Comparison of ENCODE assay signal across 8 cellular contexts in the genomic region with DNA sequence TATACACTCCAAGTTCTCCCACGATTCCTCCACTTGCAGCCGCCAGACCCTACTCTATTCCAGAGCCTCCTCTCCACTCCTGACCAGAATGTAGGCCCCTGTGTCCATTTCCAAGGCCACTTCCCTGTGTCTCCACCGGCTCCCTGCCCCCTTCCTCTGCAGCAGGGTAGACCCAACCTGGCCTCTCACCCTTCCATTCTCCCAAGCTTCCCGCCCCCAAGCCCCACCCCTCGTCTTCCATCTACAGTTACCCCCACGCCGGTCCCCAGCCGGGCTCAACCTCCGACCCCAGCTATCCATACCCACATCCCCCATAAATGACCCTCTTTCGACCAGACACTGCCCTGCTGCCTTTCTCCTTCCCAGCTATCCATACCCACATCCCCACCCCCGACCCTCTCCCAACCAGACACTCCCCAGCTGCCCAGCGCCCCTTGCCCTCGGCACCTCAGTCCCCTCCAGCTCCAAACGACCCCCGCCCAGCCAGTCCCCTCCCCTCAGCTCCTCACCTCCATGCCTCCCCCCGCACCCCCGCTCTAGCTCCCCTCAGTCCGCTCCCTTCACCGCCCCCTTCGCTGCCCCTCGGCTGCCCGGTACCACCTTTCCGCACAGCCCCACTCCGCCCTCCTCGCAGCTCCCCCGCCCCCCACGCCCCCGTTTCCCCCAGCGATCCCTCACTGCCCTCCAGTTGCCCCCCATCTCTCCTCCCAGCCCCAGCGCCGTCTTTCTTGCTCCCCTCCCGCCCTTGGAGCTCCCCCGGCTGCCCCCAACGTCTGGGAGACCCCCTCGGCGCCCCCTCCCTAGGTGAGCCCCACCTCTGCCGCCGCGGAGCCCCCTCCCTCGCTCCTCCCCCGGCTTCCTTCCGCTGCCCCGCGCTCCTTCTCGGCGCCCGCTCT. TPM values are rescaled to one million over a fixed set of nuclear protein-coding genes. Genes with fewer than 3 reads are reported as not detected.
DNase-seq lines count a peak whose midpoint lies in the region; ATAC-seq, FAIRE-seq and TF ChIP-seq lines count a peak whose summit lies in the region.

No MANE protein-coding gene starts in this region.

- in situ Hi-C loops in HepG2 (cut with HindIII; ENCODE audit: extremely low pct_ligation_motif_present, low pct_unique_long_range_greater_than_20kb): no loop called here

- H3K9me3 ChIP-seq in breast epithelium (no peaks in the 10 kb centered on the region), ascending aorta (no peaks in the 10 kb centered on the region), HepG2 (ENCODE audit: low read length) (no peaks in the 10 kb centered on the region), upper lobe of left lung (no peaks in the 10 kb centered on the region)

- H3K9me3 Mint-ChIP-seq in MCF 10A (ENCODE audit: unreplicated experiment): no peaks in the 10 kb centered on the region

- ATAC-seq in HepG2: no peak
- no peak for ATAC-seq in upper lobe of left lung (ENCODE audit: low FRiP score in 2 of 2)
- no peak for ATAC-seq in HG02798 (IDR thresholded peaks at IDR 0.05; ENCODE audit: poor library complexity, unreplicated experiment)
- ATAC-seq in HG03520 (IDR thresholded peaks at IDR 0.05; ENCODE audit: unreplicated experiment): no peak

- H3K27me3 Mint-ChIP-seq in MCF 10A (ENCODE audit: insufficient read depth, unreplicated experiment): peaks cover 49% of the 10 kb centered on the region

- no peaks in the 10 kb centered on the region for H3K4me1 Mint-ChIP-seq in MCF 10A (ENCODE audit: insufficient read depth, unreplicated experiment)

- no peak overlapping the region for H3K27ac Mint-ChIP-seq in MCF 10A (ENCODE audit: low read depth, unreplicated experiment)

- H3K36me3 Mint-ChIP-seq in MCF 10A (ENCODE audit: insufficient read depth, unreplicated experiment): no peaks in the 10 kb centered on the region

- no peaks in the 10 kb centered on the region for H3K79me2 ChIP-seq in HepG2 (ENCODE audit: insufficient read depth, low read length)

- H3K4me1 ChIP-seq in breast epithelium (no peaks in the 10 kb centered on the region), ascending aorta (no peaks in the 10 kb centered on the region), HepG2 (ENCODE audit: insufficient read depth, low read length) (peaks cover 10% of the 10 kb centered on the region), upper lobe of left lung (peaks cover 6 to 8% (median 7%) of the 10 kb centered on the region in 4 donors)

- POLR2A ChIA-PET in MCF 10A (lab: Yijun Ruan, JAX) (no interaction called here), HepG2 (lab: Yijun Ruan, JAX) (no interaction called here)

- peaks cover 3 to 31% of the 10 kb centered on the region in 2 donors for H3K27me3 ChIP-seq in breast epithelium
- H3K27me3 ChIP-seq in ascending aorta: no peaks in the 10 kb centered on the region
- H3K27me3 ChIP-seq in HepG2 (ENCODE audit: control insufficient read depth in 1 of 2, insufficient read depth in 2 of 2, low read length in 2 of 2): peaks cover 1 to 35% of the 10 kb centered on the region in 2 experiments; a peak in 2 of 5 replicates
- peaks cover 0 to 33% (median 17%) of the 10 kb centered on the region in 4 donors for H3K27me3 ChIP-seq in upper lobe of left lung

- H3K4me2 ChIP-seq in HepG2 (ENCODE audit: low read depth, low read length): peak overlapping the region; percentile 51

- no peak overlapping the region for H2AFZ ChIP-seq in HepG2 (ENCODE audit: low read length)

- CTCF ChIA-PET in MCF 10A (lab: Yijun Ruan, JAX): no interaction called here
- CTCF ChIA-PET in HepG2 (lab: Yijun Ruan, JAX; ENCODE audit: low intra/inter-chr PET ratio, low total read pairs): interaction anchor here (0.7 kb wide), 1 partner anchor 93 kb away, joined by 3 read pairs; no protein-coding TSS in a partner anchor

- H3K4me3 ChIP-seq in breast epithelium (peak overlapping the region; percentile 32 to 72 (median 56)), ascending aorta (peak overlapping the region; percentile 52 to 64), HepG2 (replicated peaks in 1 of 3; ENCODE audit: insufficient read depth in 1 of 3, low read depth in 2 of 3, low read length in 3 of 3) (peak overlapping the region; percentile 50 to 66 (median 58); a peak in 4 of 6 replicates), upper lobe of left lung (peak overlapping the region; percentile 20 to 56 (median 44))

- intact Hi-C loops in breast epithelium (cut with DNase I; ENCODE audit: low total_unique reads): no loop called here
- intact Hi-C loops in MCF 10A (cut with micrococcal nuclease): no loop called here
- intact Hi-C loops in ascending aorta (cut with DNase I): no loop called here
- intact Hi-C loops in HepG2 (cut with micrococcal nuclease; ENCODE audit: unreplicated experiment): no loop called here

- WGBS in HepG2 (ENCODE audit: low lambda C conversion rate): 19% methylated on average over 47 of the region's 47 CpGs
- 23 to 36% methylated on average over 13 to 21 of the region's 47 CpGs for WGBS in upper lobe of left lung, 2 donors

- TF ChIP-seq EP300 in HepG2 (IDR thresholded peaks at IDR 0.05; ENCODE audit: low read depth in 2 of 2, low read length in 2 of 2) (no peak), HepG2 (CRISPR knock-in tag; IDR thresholded peaks at IDR 0.05; ENCODE audit: borderline replicate concordance) (no peak), upper lobe of left lung (IDR thresholded peaks at IDR 0.05) (no peak)

- H3K36me3 ChIP-seq in breast epithelium: no peaks in the 10 kb centered on the region
- no peaks in the 10 kb centered on the region for H3K36me3 ChIP-seq in ascending aorta
- no peaks in the 10 kb centered on the region for H3K36me3 ChIP-seq in HepG2 (replicated peaks in 1 of 2; ENCODE audit: control insufficient read depth in 1 of 2, insufficient read depth in 2 of 2, low read length in 2 of 2)
- H3K36me3 ChIP-seq in upper lobe of left lung: no peaks in the 10 kb centered on the region

- no peak overlapping the region for H3K9ac ChIP-seq in HepG2 (ENCODE audit: insufficient read depth, low read depth, low read length)

- DNase-seq in breast epithelium (ENCODE audit: low spot score in 2 of 2) (no peak), MCF 10A (ENCODE audit: unreplicated experiment) (no peak), ascending aorta (ENCODE audit: low spot score in 2 of 2) (no peak), HepG2 (ENCODE audit: low spot score) (no peak), upper lobe of left lung (no peak), anterior cingulate cortex (lab: John Stamatoyannopoulos, UW) (no peak)

- TF ChIP-seq CTCF in breast epithelium (IDR thresholded peaks at IDR 0.05) (no peak), MCF 10A (IDR thresholded peaks at IDR 0.05; ENCODE audit: unreplicated experiment) (no peak), ascending aorta (IDR thresholded peaks at IDR 0.05) (no peak), HepG2 (CRISPR knock-in tag; IDR thresholded peaks at IDR 0.05) (no peak), upper lobe of left lung (IDR thresholded peaks at IDR 0.05) (no peak)

- TF ChIP-seq POLR2A in breast epithelium (IDR thresholded peaks at IDR 0.05) (no peak), HepG2 (IDR thresholded peaks at IDR 0.05; ENCODE audit: insufficient read depth in 1 of 2, low read depth in 2 of 2, low read length in 2 of 2) (no peak), upper lobe of left lung (IDR thresholded peaks at IDR 0.05) (no peak)

- BruUV-seq in MCF 10A (replicated peaks; lab: Mats Ljungman, UMichigan): no TSS peak
- BruUV-seq in HepG2 (replicated peaks; lab: Mats Ljungman, UMichigan): no TSS peak

- no peaks in the 10 kb centered on the region for H4K20me1 ChIP-seq in HepG2 (ENCODE audit: insufficient read depth, low read length)

- TF ChIP-seq RAD21 in HepG2 (CRISPR knock-in tag; IDR thresholded peaks at IDR 0.05): no peak

- no peak overlapping the region for H3K4me3 Mint-ChIP-seq in MCF 10A (ENCODE audit: unreplicated experiment)

- no peak for FAIRE-seq in HepG2 (lab: Jason Lieb, UNC)

- no peak overlapping the region for H3K27ac ChIP-seq in breast epithelium
- no peak overlapping the region for H3K27ac ChIP-seq in ascending aorta
- no peak overlapping the region for H3K27ac ChIP-seq in HepG2 (ENCODE audit: extremely low read length, insufficient read depth, low read length)
- no peak overlapping the region for H3K27ac ChIP-seq in upper lobe of left lung

RNA-seq across cellular contexts. Expression of a gene that starts 0.7 kb away (rescaled TPM):
- total RNA-seq in breast epithelium (1 to 10 TPM in 1 of 3 donors, under 1 TPM in 1, not detected in 1; 0.66 to 1.3 TPM), MCF 10A (2022) (0.02 and 0.05 TPM in 2 replicates), ascending aorta (not detected), HepG2 (2016; rRNA removed; fragmentation: Illumina TruSeq; extraction: Trizol) (1.0 and 1.9 TPM in 2 replicates), upper lobe of left lung (1 to 10 TPM in 1 of 6 donors, under 1 TPM in 3, not detected in 2; under 0.01 to 1.2 (median 0.12) TPM)
- total RNA-seq in HepG2 (2016; cell fraction: cytosol; rRNA removed; fragmentation: Illumina TruSeq; extraction: Trizol; ENCODE audit: low read depth): 0.09 and 0.10 TPM in 2 replicates
- total RNA-seq in HepG2 (2016; cell fraction: insoluble cytoplasmic fraction; rRNA removed; fragmentation: Illumina TruSeq; extraction: Trizol): 1.2 and 1.6 TPM in 2 replicates
- total RNA-seq in HepG2 (2016; cell fraction: membrane; rRNA removed; fragmentation: Illumina TruSeq; extraction: Trizol): 0.31 and 0.43 TPM in 2 replicates
- total RNA-seq in HepG2 (2016; cell fraction: nucleus; rRNA removed; fragmentation: Illumina TruSeq; extraction: Trizol): 0.65 and 0.81 TPM in 2 replicates
- 1.2 and 1.7 TPM in 2 replicates for polyA plus RNA-seq in HepG2 (2011; rRNA removed)
- polyA plus RNA-seq in HepG2 (2011; cell fraction: cytosol; rRNA removed): 0.72 and 1.6 TPM in 2 replicates
- 0.72 and 1.2 TPM in 2 replicates for polyA plus RNA-seq in HepG2 (2011; cell fraction: nucleus; rRNA removed)
- polyA plus RNA-seq in HepG2 (2012): 0.64 and 1.5 TPM in 2 replicates
- 0.07 and 0.08 TPM in 2 replicates for polyA plus RNA-seq in HepG2 (2016; cell fraction: cytosol; fragmentation: Illumina TruSeq; extraction: Trizol; ENCODE audit: low read depth)
- 0.94 and 1.3 TPM in 2 replicates for polyA plus RNA-seq in HepG2 (2016; cell fraction: insoluble cytoplasmic fraction; fragmentation: Illumina TruSeq; extraction: Trizol; ENCODE audit: low read depth)
- 0.19 and 0.23 TPM in 2 replicates for polyA plus RNA-seq in HepG2 (2016; cell fraction: membrane; fragmentation: Illumina TruSeq; extraction: Trizol; ENCODE audit: low read depth)
- polyA plus RNA-seq in HepG2 (2016; cell fraction: nucleus; fragmentation: Illumina TruSeq; extraction: Trizol; ENCODE audit: insufficient read depth, low read depth): 0.75 and 0.93 TPM in 2 replicates
- polyA minus RNA-seq in HepG2 (2011; rRNA and poly(A)+ RNA removed; ENCODE audit: low replicate concordance): 2.2 TPM in 1 of 2 replicates, not detected in the other
- 1.8 and 3.7 TPM in 2 replicates for polyA minus RNA-seq in HepG2 (2011; cell fraction: cytosol; rRNA and poly(A)+ RNA removed)
- 1.0 and 1.9 TPM in 2 replicates for polyA minus RNA-seq in HepG2 (2011; cell fraction: nucleus; rRNA and poly(A)+ RNA removed)

RNA-seq across cellular contexts. Expression of a gene that starts 43.8 kb away (rescaled TPM):
- total RNA-seq in breast epithelium: 10 to 100 TPM in 1 of 3 donors, 1 to 10 TPM in 2; 4.4 to 13.6 (median 7.9) TPM
- 6.5 and 7.0 TPM in 2 replicates for total RNA-seq in MCF 10A (2022)
- 10.3 TPM for total RNA-seq in ascending aorta
- total RNA-seq in HepG2 (2016; rRNA removed; fragmentation: Illumina TruSeq; extraction: Trizol): 10.2 and 11.8 TPM in 2 replicates
- total RNA-seq in HepG2 (2016; cell fraction: cytosol; rRNA removed; fragmentation: Illumina TruSeq; extraction: Trizol; ENCODE audit: low read depth): 1.4 and 2.0 TPM in 2 replicates
- 10.6 and 12.0 TPM in 2 replicates for total RNA-seq in HepG2 (2016; cell fraction: insoluble cytoplasmic fraction; rRNA removed; fragmentation: Illumina TruSeq; extraction: Trizol)
- 5.3 and 5.6 TPM in 2 replicates for total RNA-seq in HepG2 (2016; cell fraction: membrane; rRNA removed; fragmentation: Illumina TruSeq; extraction: Trizol)
- total RNA-seq in HepG2 (2016; cell fraction: nucleus; rRNA removed; fragmentation: Illumina TruSeq; extraction: Trizol): 7.0 and 8.3 TPM in 2 replicates
- 7.0 and 7.4 TPM in 2 replicates for polyA plus RNA-seq in HepG2 (2011; rRNA removed)
- 7.6 and 9.9 TPM in 2 replicates for polyA plus RNA-seq in HepG2 (2011; cell fraction: cytosol; rRNA removed)
- polyA plus RNA-seq in HepG2 (2011; cell fraction: nucleus; rRNA removed): 7.4 and 7.7 TPM in 2 replicates
- polyA plus RNA-seq in HepG2 (2012): 5.6 and 6.2 TPM in 2 replicates
- 1.1 and 1.5 TPM in 2 replicates for polyA plus RNA-seq in HepG2 (2016; cell fraction: cytosol; fragmentation: Illumina TruSeq; extraction: Trizol; ENCODE audit: low read depth)
- polyA plus RNA-seq in HepG2 (2016; cell fraction: insoluble cytoplasmic fraction; fragmentation: Illumina TruSeq; extraction: Trizol; ENCODE audit: low read depth): 10.2 and 12.7 TPM in 2 replicates
- 2.7 and 3.0 TPM in 2 replicates for polyA plus RNA-seq in HepG2 (2016; cell fraction: membrane; fragmentation: Illumina TruSeq; extraction: Trizol; ENCODE audit: low read depth)
- polyA plus RNA-seq in HepG2 (2016; cell fraction: nucleus; fragmentation: Illumina TruSeq; extraction: Trizol; ENCODE audit: insufficient read depth, low read depth): 10.6 and 13.5 TPM in 2 replicates
- 8.9 and 13.7 TPM in 2 replicates for polyA minus RNA-seq in HepG2 (2011; rRNA and poly(A)+ RNA removed; ENCODE audit: low replicate concordance)
- 2.2 and 2.9 TPM in 2 replicates for polyA minus RNA-seq in HepG2 (2011; cell fraction: cytosol; rRNA and poly(A)+ RNA removed)
- 8.5 and 8.6 TPM in 2 replicates for polyA minus RNA-seq in HepG2 (2011; cell fraction: nucleus; rRNA and poly(A)+ RNA removed)
- 10 to 100 TPM in 1 of 6 donors, 1 to 10 TPM in 5; 2.6 to 11.6 (median 7.3) TPM for total RNA-seq in upper lobe of left lung
